ENCODE assay signal across 9 cellular contexts in genomic region chr3:128619146-128619890, GRCh38. TPM values are rescaled to one million over a fixed set of nuclear protein-coding genes. Genes with fewer than 3 reads are reported as not detected.
A peak's percentile ranks its signal among the peaks of the same experiment; 100 is the strongest.
DNase-seq lines count a peak whose midpoint lies in the region; ATAC-seq lines count a peak whose summit lies in the region.
"Had no signal": no experiment of that assay in that cellular context is flagged by ENCODE, and none has a peak within 500 bp of the region (broad histone marks: within the 10 kb centered on the region; RNA-seq: fewer than 3 reads in every experiment).

No MANE protein-coding gene starts in this region.

- H3K79me2 ChIP-seq in ACC112 (ENCODE audit: control insufficient read depth, insufficient read depth, low read length, unreplicated experiment) = peaks cover 51% of the 10 kb centered on the region

- no peak overlapping the region for H2AFZ ChIP-seq in ACC112 (ENCODE audit: low read length, unreplicated experiment)
- H2AFZ ChIP-seq: parathyroid adenoma had no signal

- peak overlapping the region; percentile 92 for H3K27ac ChIP-seq in ACC112 (ENCODE audit: low read depth, low read length)
- H3K27ac ChIP-seq: parathyroid adenoma had no signal

- H3K27me3 ChIP-seq in ACC112 (ENCODE audit: insufficient read depth, low read length) = no peaks in the 10 kb centered on the region

- peak overlapping the region; percentile 96 for H3K27ac Mint-ChIP-seq in activated T-cell treated with anti-CD3 and anti-CD28 coated beads, Interleukin-2, amount 50 U/mL, for 72 hours
- peak overlapping the region; percentile 91 to 98 (median 94) for H3K27ac Mint-ChIP-seq in immature natural killer cell

- H3K4me1 Mint-ChIP-seq in activated T-cell treated with anti-CD3 and anti-CD28 coated beads, Interleukin-2, amount 50 U/mL, for 72 hours (ENCODE audit: low read depth) = peaks cover 41% of the 10 kb centered on the region
- peaks cover 32 to 34% of the 10 kb centered on the region in 2 donors for H3K4me1 Mint-ChIP-seq in immature natural killer cell

- H3K9me3 Mint-ChIP-seq in activated T-cell treated with anti-CD3 and anti-CD28 coated beads, Interleukin-2, amount 50 U/mL, for 72 hours = no peaks in the 10 kb centered on the region
- no peaks in the 10 kb centered on the region for H3K9me3 Mint-ChIP-seq in immature natural killer cell

- peak overlapping the region; percentile 75 for H3K4me3 ChIP-seq in ACC112 (ENCODE audit: low read depth, low read length)

- H3K36me3 Mint-ChIP-seq in activated T-cell treated with anti-CD3 and anti-CD28 coated beads, Interleukin-2, amount 50 U/mL, for 72 hours (ENCODE audit: insufficient read depth in 2 of 2) = peaks cover 23 to 32% of the 10 kb centered on the region in 2 donors
- peaks cover 0 to 25% (median 12%) of the 10 kb centered on the region in 3 donors for H3K36me3 Mint-ChIP-seq in immature natural killer cell

- H3K36me3 ChIP-seq in ACC112 (ENCODE audit: insufficient read depth, low read length) = peaks cover 31% of the 10 kb centered on the region

- peaks cover 55% of the 10 kb centered on the region for H3K4me1 ChIP-seq in ACC112 (ENCODE audit: control insufficient read depth, insufficient read depth, low read length, unreplicated experiment)

- H3K27me3 Mint-ChIP-seq in activated T-cell treated with anti-CD3 and anti-CD28 coated beads, Interleukin-2, amount 50 U/mL, for 72 hours (ENCODE audit: low read depth) = no peaks in the 10 kb centered on the region
- peaks cover 2 to 17% (median 4%) of the 10 kb centered on the region in 3 donors for H3K27me3 Mint-ChIP-seq in immature natural killer cell (ENCODE audit: low read depth in 3 of 3)

- ATAC-seq in activated T-cell treated with anti-CD3 and anti-CD28 coated beads, Interleukin-2, amount 50 U/mL, for 72 hours (replicated peaks in 1 of 2) = peak; percentile 61 to 62
- ATAC-seq in GM18873 (IDR thresholded peaks at IDR 0.05; ENCODE audit: low FRiP score, unreplicated experiment) = no peak

- DNase-seq in HS-5 (ENCODE audit: low read depth) (peak; percentile 90), immature natural killer cell (no peak), OCI-M2 (lab: John Stamatoyannopoulos, UW; ENCODE audit: unreplicated experiment) (no peak), NCI-H748 treated with DMSO at 0.1 percent for 48 hours (lab: John Stamatoyannopoulos, UW) (no peak), midbrain (lab: John Stamatoyannopoulos, UW) (no peak)
- DNase-seq in activated T-cell treated with anti-CD3 and anti-CD28 coated beads, Interleukin-2, amount 50 U/mL, for 72 hours = peak; percentile 43 to 48

- peak overlapping the region; percentile 92 to 93 for H3K4me3 Mint-ChIP-seq in activated T-cell treated with anti-CD3 and anti-CD28 coated beads, Interleukin-2, amount 50 U/mL, for 72 hours
- peak overlapping the region; percentile 94 to 99 (median 97) for H3K4me3 Mint-ChIP-seq in immature natural killer cell

RNA-seq across cellular contexts. Expression of gene RPN1, which starts 31.3 kb away (rescaled TPM):
- total RNA-seq in activated T-cell treated with anti-CD3 and anti-CD28 coated beads, Interleukin-2, amount 50 U/mL, for 72 hours = 100 to 1,000 TPM; 155 to 179 TPM
- 100 to 1,000 TPM; 293 to 404 (median 308) TPM for polyA plus RNA-seq in immature natural killer cell

Comparison
In these comparisons a context has a peak if more than half of its experiments do, and no peak if none do; other contexts are left out.
1. DNase-seq: peak in HS-5 (single experiment) and activated T-cell treated with anti-CD3 and anti-CD28 coated beads, Interleukin-2, amount 50 U/mL, for 72 hours (2 of 2); none in immature natural killer cell (0 of 3), OCI-M2 (single experiment), NCI-H748 treated with DMSO at 0.1 percent for 48 hours (single experiment) and midbrain (single experiment).